ENCODE assay signal across 32 cellular contexts in genomic region chr1:209667103-209667502, GRCh38. TPM values are rescaled to one million over a fixed set of nuclear protein-coding genes. Genes with fewer than 3 reads are reported as not detected.
"Had no signal": no experiment of that assay in that cellular context is flagged by ENCODE, and none has a peak within 500 bp of the region (broad histone marks: within the 10 kb centered on the region; RNA-seq: fewer than 3 reads in every experiment).

No MANE protein-coding gene starts in this region.

- H3K27me3 ChIP-seq: dorsolateral prefrontal cortex had no signal

- H3K4me3 ChIP-seq: coronary artery, dorsolateral prefrontal cortex had no signal

- ATAC-seq: activated CD8-positive, alpha-beta memory T cell treated with anti-CD3 and anti-CD28 coated beads, Interleukin-2, amount 10 ng/mL, durations not matched to agents 7 days and 5 days; activated CD8-positive, alpha-beta T cell treated with anti-CD3 and anti-CD28 coated beads, Interleukin-2, amount 10 ng/mL, durations not matched to agents 7 days and 5 days; esophagus mucosa had no signal

- H3K27ac ChIP-seq: brain microvascular endothelial cell, coronary artery, dorsolateral prefrontal cortex, WERI-Rb-1 had no signal

- DNase-seq: activated B cell treated with CpG ODN at 0.5 μM for 24 hours; activated CD4-positive, alpha-beta memory T cell treated with anti-CD3 and anti-CD28 coated beads for 36 hours; activated CD4-positive, alpha-beta T cell treated with anti-CD3 and anti-CD28 coated beads for 36 hours; activated CD4-positive, alpha-beta T cell treated with anti-CD3 and anti-CD28 coated beads, Interleukin-2, amount 10 ng/mL, durations not matched to agents 24 days and 14 days; activated CD4-positive, CD25-positive, alpha-beta regulatory T cell treated with anti-CD3 and anti-CD28 coated beads, Interleukin-2, amount 50 U/mL, for 72 hours; activated CD8-positive, alpha-beta memory T cell treated with anti-CD3 and anti-CD28 coated beads, Interleukin-2, amount 10 ng/mL, durations not matched to agents 7 days and 5 days; activated CD8-positive, alpha-beta memory T cell treated with anti-CD3 and anti-CD28 coated beads, Interleukin-2, amount 50 U/mL, for 4 hours; activated CD8-positive, alpha-beta T cell treated with anti-CD3 and anti-CD28 coated beads, Interleukin-2, amount 10 ng/mL, durations not matched to agents 7 days and 5 days; activated gamma-delta T cell; activated naive CD4-positive, alpha-beta T cell; activated naive CD4-positive, alpha-beta T cell treated with anti-CD3 and anti-CD28 coated beads, Interleukin-2, amount 10 ng/mL, durations not matched to agents 7 days and 5 days; activated naive CD8-positive, alpha-beta T cell treated with anti-CD3 and anti-CD28 coated beads, Interleukin-2, amount 10 ng/mL, durations not matched to agents 7 days and 5 days; activated T-cell treated with anti-CD3 and anti-CD28 coated beads, Interleukin-2, amount 50 U/mL, for 1 hour; activated T-cell treated with anti-CD3 and anti-CD28 coated beads, Interleukin-2, amount 50 U/mL, for 48 hours; amniotic stem cell; anterior cingulate cortex; brain microvascular endothelial cell; central memory CD4-positive, alpha-beta T cell; cerebellar nuclear complex; dorsolateral prefrontal cortex; effector memory CD4-positive, alpha-beta T cell; endodermal cell; foreskin fibroblast; head of caudate nucleus; T-helper 1 cell; T-helper 17 cell; T1000; WERI-Rb-1 had no signal

- FAIRE-seq: astrocyte, frontal cortex had no signal

- H3K36me3 ChIP-seq: brain microvascular endothelial cell, WERI-Rb-1 had no signal

RNA-seq across cellular contexts. Expression of gene G0S2, which starts 8.1 kb away (rescaled TPM):
- total RNA-seq: activated CD8-positive, alpha-beta T cell treated with anti-CD3 and anti-CD28 coated beads, Interleukin-2, amount 10 ng/mL, durations not matched to agents 7 days and 5 days; endodermal cell had no signal

RNA-seq across cellular contexts. Expression of gene HSD11B1, which starts 37.5 kb away (rescaled TPM):
- total RNA-seq: activated B cell treated with CpG ODN at 0.5 μM for 24 hours; activated CD8-positive, alpha-beta T cell treated with anti-CD3 and anti-CD28 coated beads, Interleukin-2, amount 10 ng/mL, durations not matched to agents 7 days and 5 days; activated naive CD8-positive, alpha-beta T cell treated with anti-CD3 and anti-CD28 coated beads, Interleukin-2, amount 10 ng/mL, durations not matched to agents 7 days and 5 days; astrocyte; endodermal cell; frontal cortex had no signal
